In genomic region chr9:86585422-86586143, GRCh38 we compare ENCODE assay signal across 13 cellular contexts.
DNase-seq lines count a peak whose midpoint lies in the region; ATAC-seq and TF ChIP-seq lines count a peak whose summit lies in the region.
"Had no signal": no experiment of that assay in that cellular context is flagged by ENCODE, and none has a peak within 500 bp of the region (broad histone marks: within the 10 kb centered on the region; RNA-seq: fewer than 3 reads in every experiment).

No MANE protein-coding gene starts in this region.

- peak overlapping the region; percentile 44 for H3K9ac ChIP-seq in mucosa of stomach (ENCODE audit: low read length)

- no peak for DNase-seq in activated CD4-positive, alpha-beta T cell treated with anti-CD3 and anti-CD28 coated beads for 36 hours
- no peak for DNase-seq in activated CD4-positive, alpha-beta T cell treated with anti-CD3 and anti-CD28 coated beads, Interleukin-2, amount 50 U/mL, for 1 hour
- DNase-seq in choroid plexus epithelial cell (ENCODE audit: low read depth) (peak; percentile 38), type B pancreatic cell (ENCODE audit: extremely low spot score, unreplicated experiment) (peak; percentile 1), NCI-H748 (lab: John Stamatoyannopoulos, UW; ENCODE audit: unreplicated experiment) (no peak)
- DNase-seq: activated CD8-positive, alpha-beta memory T cell treated with anti-CD3 and anti-CD28 coated beads, Interleukin-2, amount 50 U/mL, for 4 hours; caudate nucleus; KBM-7; NCI-H2227 treated with DMSO at 0.1 percent for 48 hours had no signal

- peak overlapping the region; percentile 32 for H3K4me3 ChIP-seq in choroid plexus epithelial cell (ENCODE audit: low read depth, low read length)
- H3K4me3 ChIP-seq in mucosa of stomach (ENCODE audit: low read length), result no peak overlapping the region
- H3K4me3 ChIP-seq: SK-N-MC had no signal

- no peaks in the 10 kb centered on the region for H3K4me1 ChIP-seq in mucosa of stomach (ENCODE audit: control insufficient read depth, insufficient read depth, low read length)

- H3K36me3 ChIP-seq in mucosa of stomach (ENCODE audit: control insufficient read depth, insufficient read depth, low read length), result no peaks in the 10 kb centered on the region

- H3K9me3 ChIP-seq in mucosa of stomach (ENCODE audit: control insufficient read depth, low read length), result no peaks in the 10 kb centered on the region

- H3K27ac Mint-ChIP-seq in activated CD4-positive, alpha-beta T cell treated with anti-CD3 and anti-CD28 coated beads for 36 hours, result no peak overlapping the region
- peak overlapping the region; percentile 22 for H3K27ac Mint-ChIP-seq in type B pancreatic cell

- H3K9me3 Mint-ChIP-seq in activated CD4-positive, alpha-beta T cell treated with anti-CD3 and anti-CD28 coated beads for 36 hours (ENCODE audit: low read depth), result no peaks in the 10 kb centered on the region
- H3K9me3 Mint-ChIP-seq in type B pancreatic cell, result peaks cover 5% of the 10 kb centered on the region

- H3K4me3 Mint-ChIP-seq in activated CD4-positive, alpha-beta T cell treated with anti-CD3 and anti-CD28 coated beads for 36 hours, result peak overlapping the region; percentile 15
- H3K4me3 Mint-ChIP-seq in type B pancreatic cell, result peak overlapping the region; percentile 68

- no peaks in the 10 kb centered on the region for H3K27me3 ChIP-seq in mucosa of stomach (ENCODE audit: control insufficient read depth, insufficient read depth, low read length)

- no peaks in the 10 kb centered on the region for H3K36me3 Mint-ChIP-seq in activated CD4-positive, alpha-beta T cell treated with anti-CD3 and anti-CD28 coated beads for 36 hours (ENCODE audit: low read depth)
- no peaks in the 10 kb centered on the region for H3K36me3 Mint-ChIP-seq in type B pancreatic cell

- POLR2A ChIA-PET in activated CD4-positive, alpha-beta T cell treated with anti-CD3 and anti-CD28 coated beads for 36 hours (lab: Charles Lee), result no interaction called here

- no peaks in the 10 kb centered on the region for H3K4me1 Mint-ChIP-seq in activated CD4-positive, alpha-beta T cell treated with anti-CD3 and anti-CD28 coated beads for 36 hours
- H3K4me1 Mint-ChIP-seq in type B pancreatic cell (ENCODE audit: unreplicated experiment), result peaks cover 39% of the 10 kb centered on the region

- H3K27me3 Mint-ChIP-seq in activated CD4-positive, alpha-beta T cell treated with anti-CD3 and anti-CD28 coated beads for 36 hours, result peaks cover 6% of the 10 kb centered on the region
- peaks cover 3% of the 10 kb centered on the region for H3K27me3 Mint-ChIP-seq in type B pancreatic cell

- TF ChIP-seq CTCF in choroid plexus epithelial cell (conservative IDR thresholded peaks at IDR 0.05; ENCODE audit: low read depth, low read length), result no peak
- no peak for TF ChIP-seq CTCF in type B pancreatic cell (conservative IDR thresholded peaks at IDR 0.05)

- intact Hi-C loops in activated CD4-positive, alpha-beta T cell treated with anti-CD3 and anti-CD28 coated beads for 36 hours (cut with DNase I, micrococcal nuclease), result no loop called here

- CTCF ChIA-PET in activated CD4-positive, alpha-beta T cell treated with anti-CD3 and anti-CD28 coated beads for 36 hours (lab: Charles Lee), result interaction anchor here (1.4 kb wide), 1 partner anchor 9 kb away, joined by 6 read pairs; no protein-coding TSS in a partner anchor

- ATAC-seq in activated CD4-positive, alpha-beta T cell treated with anti-CD3 and anti-CD28 coated beads for 36 hours, result no peak
- ATAC-seq in GM21526 (IDR thresholded peaks at IDR 0.05; ENCODE audit: low FRiP score, unreplicated experiment) (no peak), GM18873 (IDR thresholded peaks at IDR 0.05; ENCODE audit: low FRiP score, unreplicated experiment) (no peak)

Comparison
In these comparisons a context has a peak if more than half of its experiments do, and no peak if none do; other contexts are left out.
1. DNase-seq: peak in choroid plexus epithelial cell (single experiment) and type B pancreatic cell (single experiment); none in activated CD4-positive, alpha-beta T cell treated with anti-CD3 and anti-CD28 coated beads for 36 hours (single experiment), activated CD4-positive, alpha-beta T cell treated with anti-CD3 and anti-CD28 coated beads, Interleukin-2, amount 50 U/mL, for 1 hour (single experiment) and NCI-H748 (single experiment).